ENCODE assay signal across 30 cellular contexts in genomic region chr14:21053184-21054122, GRCh38. TPM values are rescaled to one million over a fixed set of nuclear protein-coding genes. Genes with fewer than 3 reads are reported as not detected.
"Had no signal": no experiment of that assay in that cellular context is flagged by ENCODE, and none has a peak within 500 bp of the region (broad histone marks: within the 10 kb centered on the region; RNA-seq: fewer than 3 reads in every experiment).

No MANE protein-coding gene starts in this region.

- H3K4me3 ChIP-seq: breast epithelium, SJSA1 had no signal

- H3K9me3 ChIP-seq: breast epithelium, SJSA1 had no signal

- ATAC-seq: PC-3, SK-N-SH treated with all-trans-retinoic acid at 6 μM for 48 hours had no signal

- H3K27me3 ChIP-seq: breast epithelium, SJSA1 had no signal

- H3K27ac ChIP-seq: breast epithelium, SJSA1 had no signal

- DNase-seq: activated B cell treated with CpG ODN at 0.5 μM for 24 hours; activated CD4-positive, alpha-beta memory T cell treated with anti-CD3 and anti-CD28 coated beads, Interleukin-2, amount 10 ng/mL, durations not matched to agents 7 days and 5 days; activated CD4-positive, alpha-beta T cell treated with anti-CD3 and anti-CD28 coated beads for 36 hours; activated CD4-positive, alpha-beta T cell treated with anti-CD3 and anti-CD28 coated beads, Interleukin-2, amount 50 U/mL, for 1 hour; activated gamma-delta T cell treated with Interleukin-2 at 50 U/mL for 16 hours; activated naive CD4-positive, alpha-beta T cell treated with anti-CD3 and anti-CD28 coated beads, Interleukin-2, amount 10 ng/mL, durations not matched to agents 7 days and 5 days; activated naive CD8-positive, alpha-beta T cell treated with anti-CD3 and anti-CD28 coated beads for 36 hours; activated T-cell treated with anti-CD3 and anti-CD28 coated beads for 4 hours; activated T-cell treated with anti-CD3 and anti-CD28 coated beads, Interleukin-2, amount 50 U/mL, for 48 hours; anterior cingulate cortex; caudate nucleus; MM.1S; NCI-H1105; NCI-H1436; NCI-H1694 treated with DMSO at 0.1 percent for 48 hours; NCI-H2081; NCI-H226; NCI-H69; NK-92 treated with Interleukin-12 subunit alpha and Interleukin-12 subunit beta, amount 100 ng/mL, for 24 hours; PC-3; SHP77; T-helper 9 cell had no signal

- H3K4me1 ChIP-seq: breast epithelium, SJSA1 had no signal

- FAIRE-seq: RCC 7860 had no signal

- H3K36me3 ChIP-seq: breast epithelium, SJSA1 had no signal

RNA-seq across cellular contexts. Expression of gene RNASE8, which starts 4.2 kb away (rescaled TPM):
- total RNA-seq: activated B cell treated with CpG ODN at 0.5 μM for 24 hours; activated CD4-positive, alpha-beta memory T cell treated with anti-CD3 and anti-CD28 coated beads, Interleukin-2, amount 10 ng/mL, durations not matched to agents 7 days and 5 days; activated CD4-positive, alpha-beta T cell treated with anti-CD3 and anti-CD28 coated beads for 36 hours; activated CD8-positive, alpha-beta memory T cell treated with anti-CD3 and anti-CD28 coated beads for 36 hours; activated naive CD8-positive, alpha-beta T cell treated with anti-CD3 and anti-CD28 coated beads for 36 hours; activated T-helper 17 cell treated with anti-CD3 and anti-CD28 coated beads, Interleukin-2, amount 50 U/mL, for 72 hours; breast epithelium; NCI-H460; PC-3; SJSA1 had no signal
- polyA plus RNA-seq: adipose tissue had no signal

RNA-seq across cellular contexts. Expression of gene RNASE7, which starts 11.3 kb away (rescaled TPM):
- total RNA-seq: activated B cell treated with CpG ODN at 0.5 μM for 24 hours; activated CD4-positive, alpha-beta memory T cell treated with anti-CD3 and anti-CD28 coated beads, Interleukin-2, amount 10 ng/mL, durations not matched to agents 7 days and 5 days; activated CD4-positive, alpha-beta T cell treated with anti-CD3 and anti-CD28 coated beads for 36 hours; activated CD8-positive, alpha-beta memory T cell treated with anti-CD3 and anti-CD28 coated beads for 36 hours; activated naive CD8-positive, alpha-beta T cell treated with anti-CD3 and anti-CD28 coated beads for 36 hours; activated T-helper 17 cell treated with anti-CD3 and anti-CD28 coated beads, Interleukin-2, amount 50 U/mL, for 72 hours; NCI-H460; PC-3; SJSA1 had no signal

RNA-seq across cellular contexts. Expression of gene RNASE13, which starts 18.8 kb away (rescaled TPM):
- total RNA-seq: activated B cell treated with CpG ODN at 0.5 μM for 24 hours; activated CD4-positive, alpha-beta memory T cell treated with anti-CD3 and anti-CD28 coated beads, Interleukin-2, amount 10 ng/mL, durations not matched to agents 7 days and 5 days; activated CD4-positive, alpha-beta T cell treated with anti-CD3 and anti-CD28 coated beads for 36 hours; activated CD8-positive, alpha-beta memory T cell treated with anti-CD3 and anti-CD28 coated beads for 36 hours; activated naive CD8-positive, alpha-beta T cell treated with anti-CD3 and anti-CD28 coated beads for 36 hours; activated T-helper 17 cell treated with anti-CD3 and anti-CD28 coated beads, Interleukin-2, amount 50 U/mL, for 72 hours; breast epithelium; NCI-H460; PC-3; SJSA1 had no signal
- polyA plus RNA-seq: adipose tissue had no signal

RNA-seq across cellular contexts. Expression of gene TPPP2, which starts 23.4 kb away (rescaled TPM):
- total RNA-seq: activated B cell treated with CpG ODN at 0.5 μM for 24 hours; activated CD4-positive, alpha-beta memory T cell treated with anti-CD3 and anti-CD28 coated beads, Interleukin-2, amount 10 ng/mL, durations not matched to agents 7 days and 5 days; activated CD4-positive, alpha-beta T cell treated with anti-CD3 and anti-CD28 coated beads for 36 hours; activated CD8-positive, alpha-beta memory T cell treated with anti-CD3 and anti-CD28 coated beads for 36 hours; activated naive CD8-positive, alpha-beta T cell treated with anti-CD3 and anti-CD28 coated beads for 36 hours; activated T-helper 17 cell treated with anti-CD3 and anti-CD28 coated beads, Interleukin-2, amount 50 U/mL, for 72 hours; NCI-H460; PC-3; SJSA1 had no signal
- polyA plus RNA-seq: adipose tissue had no signal
